Comparison of ENCODE assay signal across 26 cellular contexts in genomic region chrX:48086119-48086518, GRCh38. TPM values are rescaled to one million over a fixed set of nuclear protein-coding genes. Genes with fewer than 3 reads are reported as not detected.
DNase-seq lines count a peak whose midpoint lies in the region; ATAC-seq and TF ChIP-seq lines count a peak whose summit lies in the region.
"Had no signal": no experiment of that assay in that cellular context is flagged by ENCODE, and none has a peak within 500 bp of the region (broad histone marks: within the 10 kb centered on the region; RNA-seq: fewer than 3 reads in every experiment).

No MANE protein-coding gene starts in this region.

- H4K20me1 ChIP-seq in mammary epithelial cell (ENCODE audit: insufficient read depth, low read length): no peaks in the 10 kb centered on the region

- no peak overlapping the region for H3K9ac ChIP-seq in mammary epithelial cell (ENCODE audit: insufficient read depth, low read length)
- H3K9ac ChIP-seq: BLaER1 treated with 17β-estradiol and CSF1 and Interleukin-3, amounts not matched to agents 10 nM and 100 nM had no signal

- in situ Hi-C loops in mammary epithelial cell (cut with MboI; ENCODE audit: low sequenced_read_pairs in 2 of 2): loop anchor here in 1 of 2 donors (10.0 kb wide), 1 partner anchor 409 kb away; no protein-coding TSS in a partner anchor

- TF ChIP-seq CTCF in mammary epithelial cell (conservative IDR thresholded peaks at IDR 0.05 in 1 of 2, IDR thresholded peaks at IDR 0.05 in 1 of 2; ENCODE audit: extremely low read depth in 1 of 2, insufficient read depth in 1 of 2, low read depth in 1 of 2, low read length in 2 of 2) (no peak), psoas muscle (IDR thresholded peaks at IDR 0.05) (no peak)

- H3K4me3 ChIP-seq in mammary epithelial cell (replicated peaks in 1 of 3; ENCODE audit: insufficient read depth in 1 of 3, low read depth in 2 of 3, low read length in 3 of 3): no peak overlapping the region
- no peak overlapping the region for H3K4me3 ChIP-seq in psoas muscle
- H3K4me3 ChIP-seq: BLaER1 treated with 17β-estradiol and CSF1 and Interleukin-3, amounts not matched to agents 10 nM and 100 nM; SK-N-MC; spleen; thoracic aorta had no signal

- H3K36me3 ChIP-seq in mammary epithelial cell (ENCODE audit: insufficient read depth, low read length): no peaks in the 10 kb centered on the region
- no peaks in the 10 kb centered on the region for H3K36me3 ChIP-seq in psoas muscle (ENCODE audit: insufficient read depth in 1 of 2, low read depth in 1 of 2)
- H3K36me3 ChIP-seq: BLaER1 treated with 17β-estradiol and CSF1 and Interleukin-3, amounts not matched to agents 10 nM and 100 nM; spleen; thoracic aorta had no signal

- peak; percentile 91 for ATAC-seq in left colon
- no peak for ATAC-seq in psoas muscle
- no peak for ATAC-seq in Right ventricle myocardium superior (ENCODE audit: poor library complexity)
- no peak for ATAC-seq in Right ventricle myocardium inferior
- no peak for ATAC-seq in HG02973 (IDR thresholded peaks at IDR 0.05; ENCODE audit: unreplicated experiment)
- ATAC-seq: stimulated activated memory B cell treated with anti-CD40 and anti-IgM and Interleukin-4, amounts not matched to agents 10 μg/mL and 1 μg/mL and 100 μg/mL, for 72 hours; T-helper 17 cell had no signal

- CTCF ChIA-PET in mammary epithelial cell (lab: Charles Lee; ENCODE audit: low non-redundant PET): no interaction called here

- H3K9me3 ChIP-seq in mammary epithelial cell (replicated peaks; ENCODE audit: insufficient read depth, low read length) (no peaks in the 10 kb centered on the region), psoas muscle (no peaks in the 10 kb centered on the region)
- H3K9me3 ChIP-seq: BLaER1 treated with 17β-estradiol and CSF1 and Interleukin-3, amounts not matched to agents 10 nM and 100 nM; spleen; thoracic aorta had no signal

- dilution Hi-C loops in mammary epithelial cell (cut with HindIII; ENCODE audit: low sequenced_read_pairs): loop anchor here (10.0 kb wide), 1 partner anchor 409 kb away; no protein-coding TSS in a partner anchor

- no peak overlapping the region for H2AFZ ChIP-seq in mammary epithelial cell (ENCODE audit: low read depth, low read length)

- H3K4me2 ChIP-seq in mammary epithelial cell (ENCODE audit: insufficient read depth, low read depth, low read length): no peak overlapping the region
- H3K4me2 ChIP-seq: BLaER1 treated with 17β-estradiol and CSF1 and Interleukin-3, amounts not matched to agents 10 nM and 100 nM had no signal

- DNase-seq in COLO829 (ENCODE audit: low spot score) (peak; percentile 28), LoVo (ENCODE audit: low spot score) (peak; percentile 32), mammary epithelial cell (peak; percentile 70), left colon (no peak), psoas muscle (no peak), Right ventricle myocardium superior (no peak), Right ventricle myocardium inferior (ENCODE audit: missing footprints) (no peak)
- DNase-seq: ACHN; activated CD4-positive, alpha-beta T cell treated with anti-CD3 and anti-CD28 coated beads, Interleukin-2, amount 10 ng/mL, durations not matched to agents 24 days and 14 days; activated naive CD4-positive, alpha-beta T cell treated with anti-CD3 and anti-CD28 coated beads for 36 hours; activated T-cell treated with anti-CD3 and anti-CD28 coated beads, Interleukin-2, amount 50 U/mL, for 48 hours; amniotic stem cell; EL; HCEC 1CT; kidney glomerular epithelial cell; NCI-H1694; NCI-H510A treated with DMSO at 0.1 percent for 48 hours; spleen; stimulated activated CD4-positive, alpha-beta T cell treated with anti-CD3 and anti-CD28 coated beads, Interleukin-4, amount 100 ng/mL, for 1 hour; T-helper 17 cell had no signal

- intact Hi-C loops in mammary epithelial cell (cut with micrococcal nuclease) (loop anchor here (1.0 kb wide), 1 partner anchor 404 kb away; no protein-coding TSS in a partner anchor), left colon (cut with DNase I, micrococcal nuclease) (no loop called here), psoas muscle (cut with DNase I) (loop anchor here in 1 of 2 donors (10.0 kb wide), 1 partner anchor 429 kb away; no protein-coding TSS in a partner anchor), Right ventricle myocardium superior (cut with DNase I) (no loop called here), Right ventricle myocardium inferior (cut with DNase I) (no loop called here)

- H3K27me3 ChIP-seq in mammary epithelial cell (ENCODE audit: insufficient read depth, low read length): no peaks in the 10 kb centered on the region
- peaks cover 0 to 4% (median 0%) of the 10 kb centered on the region in 3 donors for H3K27me3 ChIP-seq in psoas muscle (ENCODE audit: insufficient read depth in 3 of 3, low read length in 2 of 3)
- H3K27me3 ChIP-seq: spleen had no signal

- no peaks in the 10 kb centered on the region for H3K79me2 ChIP-seq in mammary epithelial cell (ENCODE audit: insufficient read depth, low read length)

- BruUV-seq in mammary epithelial cell (replicated peaks; lab: Mats Ljungman, UMichigan): no TSS peak

- H3K4me1 ChIP-seq in mammary epithelial cell (ENCODE audit: insufficient read depth, low read length): peaks cover 9% of the 10 kb centered on the region
- no peaks in the 10 kb centered on the region for H3K4me1 ChIP-seq in psoas muscle
- H3K4me1 ChIP-seq: BLaER1 treated with 17β-estradiol and CSF1 and Interleukin-3, amounts not matched to agents 10 nM and 100 nM had no signal

- no peak overlapping the region for H3K27ac ChIP-seq in mammary epithelial cell (ENCODE audit: insufficient read depth, low read depth, low read length)
- H3K27ac ChIP-seq in psoas muscle: no peak overlapping the region
- H3K27ac ChIP-seq: BLaER1 treated with 17β-estradiol and CSF1 and Interleukin-3, amounts not matched to agents 10 nM and 100 nM; SK-N-MC; thoracic aorta had no signal

RNA-seq across cellular contexts. Expression of gene ZNF630, which starts 14.7 kb away (rescaled TPM):
- 1 to 10 TPM; 1.2 to 2.7 TPM for total RNA-seq in mammary epithelial cell
- 0.35 TPM for polyA plus RNA-seq in mammary epithelial cell
- not detected for polyA minus RNA-seq in mammary epithelial cell
- total RNA-seq in left colon: 1 to 10 TPM; 2.5 to 3.3 TPM
- total RNA-seq in psoas muscle: under 1 TPM; 0.34 to 0.99 (median 0.68) TPM
- under 1 TPM; 0.26 to 0.38 (median 0.32) TPM for polyA plus RNA-seq in psoas muscle
- 2.9 TPM for total RNA-seq in Right ventricle myocardium superior
- total RNA-seq in Right ventricle myocardium inferior: 2.4 TPM

RNA-seq across cellular contexts. Expression of gene SPACA5B, which starts 44.3 kb away (rescaled TPM):
- total RNA-seq in mammary epithelial cell: not detected
- not detected for polyA plus RNA-seq in mammary epithelial cell
- not detected for polyA minus RNA-seq in mammary epithelial cell
- not detected for total RNA-seq in left colon
- not detected for total RNA-seq in psoas muscle
- polyA plus RNA-seq in psoas muscle: not detected
- not detected for total RNA-seq in Right ventricle myocardium superior
- total RNA-seq in Right ventricle myocardium inferior: not detected
- total RNA-seq: activated CD4-positive, alpha-beta T cell treated with anti-CD3 and anti-CD28 coated beads, Interleukin-2, amount 10 ng/mL, durations not matched to agents 24 days and 14 days; activated naive CD4-positive, alpha-beta T cell treated with anti-CD3 and anti-CD28 coated beads for 36 hours; cardiac septum; spleen; T-helper 17 cell; thoracic aorta had no signal
- polyA plus RNA-seq: spleen had no signal

Comparison
In these comparisons a context has a peak if more than half of its experiments do, and no peak if none do; other contexts are left out.
1. DNase-seq: peak in COLO829 (single experiment), LoVo (single experiment) and mammary epithelial cell (single experiment); none in left colon (0 of 2), psoas muscle (0 of 2), Right ventricle myocardium superior (single experiment) and Right ventricle myocardium inferior (single experiment).